1 cellular context compared by ENCODE assay signal in the genomic region with DNA sequence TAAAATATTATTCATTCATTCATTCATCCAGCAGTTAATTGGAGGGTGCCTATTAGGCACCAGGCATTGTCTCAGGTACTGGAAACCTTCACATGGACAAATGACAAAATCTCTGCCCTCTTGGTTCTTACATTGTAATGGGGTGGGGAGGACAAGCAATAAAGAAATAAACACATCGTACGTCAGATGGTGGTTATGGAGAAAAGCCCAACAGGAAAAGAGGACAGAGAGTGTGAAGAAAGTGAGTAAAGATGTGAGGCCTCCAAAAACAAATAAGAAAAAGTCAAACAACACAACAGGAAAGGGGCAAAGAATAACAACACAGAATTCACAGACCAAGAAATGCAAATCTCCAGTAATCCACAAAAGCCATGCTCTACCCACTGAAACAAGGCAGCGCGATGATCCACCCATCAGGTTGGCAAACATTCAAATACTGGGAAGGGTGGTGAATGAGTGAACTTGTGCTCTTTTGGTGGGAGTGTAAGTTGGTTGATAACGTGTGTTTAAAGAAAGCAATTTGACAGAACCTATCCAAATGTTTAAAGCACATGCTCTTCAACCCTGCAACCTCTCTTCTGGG.
TF ChIP-seq lines count a peak whose summit lies in the region.

No MANE protein-coding gene starts in this region.

TF ChIP-seq in HEK293, 187 proteins besides CTCF, POLR2A, EP300 and RAD21:
- TF ChIP-seq ZNF366 (tag by site-specific recombination; conservative IDR thresholded peaks at IDR 0.05) = no peak
- no peak for TF ChIP-seq ZNF707 (tag by site-specific recombination; IDR thresholded peaks at IDR 0.05)
- TF ChIP-seq ZNF138 (tag by site-specific recombination; IDR thresholded peaks at IDR 0.05; ENCODE audit: borderline replicate concordance) = no peak
- TF ChIP-seq, protein P1, sequence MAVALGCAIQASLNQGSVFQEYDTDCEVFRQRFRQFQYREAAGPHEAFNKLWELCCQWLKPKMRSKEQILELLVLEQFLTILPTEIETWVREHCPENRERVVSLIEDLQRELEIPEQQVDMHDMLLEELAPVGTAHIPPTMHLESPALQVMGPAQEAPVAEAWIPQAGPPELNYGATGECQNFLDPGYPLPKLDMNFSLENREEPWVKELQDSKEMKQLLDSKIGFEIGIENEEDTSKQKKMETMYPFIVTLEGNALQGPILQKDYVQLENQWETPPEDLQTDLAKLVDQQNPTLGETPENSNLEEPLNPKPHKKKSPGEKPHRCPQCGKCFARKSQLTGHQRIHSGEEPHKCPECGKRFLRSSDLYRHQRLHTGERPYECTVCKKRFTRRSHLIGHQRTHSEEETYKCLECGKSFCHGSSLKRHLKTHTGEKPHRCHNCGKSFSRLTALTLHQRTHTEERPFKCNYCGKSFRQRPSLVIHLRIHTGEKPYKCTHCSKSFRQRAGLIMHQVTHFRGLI (tag by site-specific recombination; IDR thresholded peaks at IDR 0.05) = peak; percentile 61
- no peak for TF ChIP-seq ZNF239 (tag by site-specific recombination; IDR thresholded peaks at IDR 0.05)
TF ChIP-seq in HEK293: peak in this region for 1.
